In the genomic region with DNA sequence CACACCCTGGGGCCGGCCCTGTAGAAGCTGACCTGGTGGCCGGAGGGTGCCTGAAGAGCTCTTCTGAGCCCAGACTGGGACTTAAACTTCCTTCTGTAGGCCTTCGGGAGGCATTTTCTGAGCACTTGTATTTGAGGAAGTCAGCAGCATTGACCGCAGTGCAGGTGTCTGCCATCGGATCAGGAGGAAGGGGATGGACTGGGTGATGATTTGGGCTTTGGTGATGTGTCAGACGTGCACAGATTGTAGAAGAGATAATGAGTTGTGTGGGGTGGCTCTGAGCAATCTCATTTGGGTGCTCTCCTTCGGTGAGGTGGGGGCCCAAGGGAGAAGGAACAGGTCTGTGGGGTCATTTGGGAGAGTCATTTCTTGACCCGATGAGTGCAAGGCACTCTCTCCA, we compare ENCODE assay signal across 28 cellular contexts.
DNase-seq lines count a peak whose midpoint lies in the region; ATAC-seq and TF ChIP-seq lines count a peak whose summit lies in the region.
"Had no signal": no experiment of that assay in that cellular context is flagged by ENCODE, and none has a peak within 500 bp of the region (broad histone marks: within the 10 kb centered on the region; RNA-seq: fewer than 3 reads in every experiment).

No MANE protein-coding gene starts in this region.

- H3K27ac Mint-ChIP-seq in CD4-positive, CD25-positive, alpha-beta regulatory T cell, result peak overlapping the region in 2 of 3 donors; percentile 25 to 81
- peak overlapping the region; percentile 34 for H3K27ac Mint-ChIP-seq in CD8-positive, alpha-beta T cell
- peak overlapping the region; percentile 10 for H3K27ac Mint-ChIP-seq in activated naive CD8-positive, alpha-beta T cell
- H3K27ac Mint-ChIP-seq in natural killer cell (peak overlapping the region; percentile 2 to 82), T-cell (no peak overlapping the region)

- no peak for ATAC-seq in CD4-positive, CD25-positive, alpha-beta regulatory T cell (ENCODE audit: low read depth in 2 of 2)
- ATAC-seq in CD8-positive, alpha-beta T cell, result no peak
- peak in 1 of 3 donors; percentile 50 for ATAC-seq in natural killer cell
- ATAC-seq in HG02798 (IDR thresholded peaks at IDR 0.05; ENCODE audit: poor library complexity, unreplicated experiment), result no peak
- no peak for ATAC-seq in T-cell (replicated peaks in 1 of 4)
- ATAC-seq in GM21786 (IDR thresholded peaks at IDR 0.05; ENCODE audit: unreplicated experiment), result no peak
- ATAC-seq: HCT116; naive thymus-derived CD8-positive, alpha-beta T cell had no signal

- H3K36me3 ChIP-seq in CD4-positive, CD25-positive, alpha-beta regulatory T cell (ENCODE audit: control insufficient read depth, insufficient read depth, low read length), result no peaks in the 10 kb centered on the region
- no peaks in the 10 kb centered on the region for H3K36me3 ChIP-seq in CD8-positive, alpha-beta T cell (ENCODE audit: insufficient read depth, low read length)
- H3K36me3 ChIP-seq: brain microvascular endothelial cell, MG63, ovary, SJCRH30, suprapubic skin, uterus had no signal

- CTCF ChIA-PET in CD8-positive, alpha-beta T cell (lab: Charles Lee), result interaction anchor here (1.3 kb wide), 1 partner anchor 14 kb away, joined by 3 read pairs; no protein-coding TSS in a partner anchor
- CTCF ChIA-PET in T-cell (lab: Charles Lee), result no interaction called here

- H3K9me3 ChIP-seq in CD4-positive, CD25-positive, alpha-beta regulatory T cell (ENCODE audit: control insufficient read depth in 2 of 2, low read length in 2 of 2), result no peaks in the 10 kb centered on the region
- H3K9me3 ChIP-seq in CD8-positive, alpha-beta T cell (ENCODE audit: low read length), result no peaks in the 10 kb centered on the region
- H3K9me3 ChIP-seq: MG63, ovary, SJCRH30, suprapubic skin, uterus had no signal

- no peak for DNase-seq in CD4-positive, CD25-positive, alpha-beta regulatory T cell
- DNase-seq in CD8-positive, alpha-beta T cell, result no peak
- DNase-seq in natural killer cell, result no peak
- no peak for DNase-seq in T-cell
- DNase-seq in stimulated activated CD4-positive, alpha-beta T cell treated with anti-CD3 and anti-CD28 coated beads, Interleukin-4, amount 100 ng/mL, for 24 hours, result no peak
- DNase-seq: activated CD4-positive, CD25-positive, alpha-beta regulatory T cell treated with anti-CD3 and anti-CD28 coated beads, Interleukin-2, amount 50 U/mL, for 72 hours; activated effector memory CD4-positive, alpha-beta T cell treated with Interleukin-2 at 50 U/mL for 16 hours; brain microvascular endothelial cell; KBM-7; kidney; MG63; midbrain; naive thymus-derived CD8-positive, alpha-beta T cell; NCI-H1417; NCI-H2081; NCI-H226; NCI-H82; ovary; SJCRH30; stimulated activated CD4-positive, alpha-beta T cell treated with anti-CD3 and anti-CD28 coated beads, Interleukin-1b, Interleukin-23, amount 100 ng/mL, for 48 hours; uterus had no signal

- no peaks in the 10 kb centered on the region for H3K27me3 ChIP-seq in CD4-positive, CD25-positive, alpha-beta regulatory T cell (ENCODE audit: control insufficient read depth, insufficient read depth, low read length)
- H3K27me3 ChIP-seq in CD8-positive, alpha-beta T cell (ENCODE audit: insufficient read depth, low read length), result no peaks in the 10 kb centered on the region
- H3K27me3 ChIP-seq: brain microvascular endothelial cell, MG63, ovary, SJCRH30, suprapubic skin, uterus had no signal

- peaks cover 18% of the 10 kb centered on the region for H3K4me1 ChIP-seq in CD4-positive, CD25-positive, alpha-beta regulatory T cell (ENCODE audit: control insufficient read depth, insufficient read depth, low read length, poor library complexity, severe bottlenecking)
- peaks cover 22% of the 10 kb centered on the region for H3K4me1 ChIP-seq in CD8-positive, alpha-beta T cell (ENCODE audit: insufficient read depth, low read length)
- H3K4me1 ChIP-seq: SJCRH30, uterus had no signal

- no peak overlapping the region for H3K4me3 Mint-ChIP-seq in CD4-positive, CD25-positive, alpha-beta regulatory T cell
- no peak overlapping the region for H3K4me3 Mint-ChIP-seq in CD8-positive, alpha-beta T cell
- no peak overlapping the region for H3K4me3 Mint-ChIP-seq in activated naive CD8-positive, alpha-beta T cell
- no peak overlapping the region for H3K4me3 Mint-ChIP-seq in natural killer cell
- H3K4me3 Mint-ChIP-seq in T-cell, result no peak overlapping the region

- H3K27ac ChIP-seq in CD4-positive, CD25-positive, alpha-beta regulatory T cell (ENCODE audit: insufficient read depth, low read length, poor library complexity, severe bottlenecking), result no peak overlapping the region
- H3K27ac ChIP-seq in CD8-positive, alpha-beta T cell (ENCODE audit: low read depth, low read length), result no peak overlapping the region
- H3K27ac ChIP-seq: brain microvascular endothelial cell, C4-2B, ovary, SJCRH30, suprapubic skin, uterus had no signal

- POLR2A ChIA-PET in CD8-positive, alpha-beta T cell (lab: Charles Lee), result no interaction called here
- POLR2A ChIA-PET in T-cell (lab: Charles Lee), result no interaction called here

- peaks cover 39 to 84% (median 45%) of the 10 kb centered on the region in 4 donors for H3K4me1 Mint-ChIP-seq in CD4-positive, CD25-positive, alpha-beta regulatory T cell
- H3K4me1 Mint-ChIP-seq in CD8-positive, alpha-beta T cell (ENCODE audit: low read depth), result peaks cover 71% of the 10 kb centered on the region
- peaks cover 72% of the 10 kb centered on the region for H3K4me1 Mint-ChIP-seq in activated naive CD8-positive, alpha-beta T cell (ENCODE audit: low read depth)
- peaks cover 56 to 71% of the 10 kb centered on the region in 2 donors for H3K4me1 Mint-ChIP-seq in natural killer cell
- H3K4me1 Mint-ChIP-seq in T-cell, result peaks cover 76 to 83% (median 78%) of the 10 kb centered on the region in 3 donors

- no peaks in the 10 kb centered on the region for H3K9me3 Mint-ChIP-seq in CD4-positive, CD25-positive, alpha-beta regulatory T cell
- no peaks in the 10 kb centered on the region for H3K9me3 Mint-ChIP-seq in CD8-positive, alpha-beta T cell
- H3K9me3 Mint-ChIP-seq in activated naive CD8-positive, alpha-beta T cell (ENCODE audit: low read depth), result peaks cover 5% of the 10 kb centered on the region
- H3K9me3 Mint-ChIP-seq in natural killer cell (no peaks in the 10 kb centered on the region), T-cell (no peaks in the 10 kb centered on the region)
- H3K9me3 Mint-ChIP-seq: naive thymus-derived CD8-positive, alpha-beta T cell had no signal

- TF ChIP-seq CTCF in CD8-positive, alpha-beta T cell (IDR thresholded peaks at IDR 0.05), result no peak
- TF ChIP-seq CTCF in natural killer cell (IDR thresholded peaks at IDR 0.05), result no peak

- intact Hi-C loops in CD8-positive, alpha-beta T cell (cut with DNase I, micrococcal nuclease), result no loop called here
- intact Hi-C loops in natural killer cell (cut with micrococcal nuclease), result no loop called here

- no peaks in the 10 kb centered on the region for H3K27me3 Mint-ChIP-seq in CD4-positive, CD25-positive, alpha-beta regulatory T cell
- no peaks in the 10 kb centered on the region for H3K27me3 Mint-ChIP-seq in CD8-positive, alpha-beta T cell (ENCODE audit: low read depth)
- no peaks in the 10 kb centered on the region for H3K27me3 Mint-ChIP-seq in activated naive CD8-positive, alpha-beta T cell
- H3K27me3 Mint-ChIP-seq in natural killer cell (ENCODE audit: low read depth in 2 of 2) (no peaks in the 10 kb centered on the region), T-cell (no peaks in the 10 kb centered on the region)
- H3K27me3 Mint-ChIP-seq: naive thymus-derived CD8-positive, alpha-beta T cell had no signal

- H3K36me3 Mint-ChIP-seq in CD4-positive, CD25-positive, alpha-beta regulatory T cell, result peaks cover 17% of the 10 kb centered on the region
- H3K36me3 Mint-ChIP-seq in CD8-positive, alpha-beta T cell, result peaks cover 7% of the 10 kb centered on the region
- H3K36me3 Mint-ChIP-seq in activated naive CD8-positive, alpha-beta T cell, result peaks cover 14% of the 10 kb centered on the region
- H3K36me3 Mint-ChIP-seq in natural killer cell (no peaks in the 10 kb centered on the region), T-cell (peaks cover 10% of the 10 kb centered on the region)

- no peak overlapping the region for H3K4me3 ChIP-seq in CD4-positive, CD25-positive, alpha-beta regulatory T cell (ENCODE audit: low read depth, low read length)
- H3K4me3 ChIP-seq in CD8-positive, alpha-beta T cell (ENCODE audit: low read depth, low read length), result no peak overlapping the region
- H3K4me3 ChIP-seq: MG63, ovary, SJCRH30, smooth muscle cell, suprapubic skin, uterus had no signal

Comparison
In these comparisons a context has a peak if more than half of its experiments do, and no peak if none do; other contexts are left out.
1. H3K27ac Mint-ChIP-seq: peak in CD4-positive, CD25-positive, alpha-beta regulatory T cell (2 of 3), CD8-positive, alpha-beta T cell (single experiment), activated naive CD8-positive, alpha-beta T cell (single experiment) and natural killer cell (2 of 2); none in T-cell (0 of 2).